In the genomic region with DNA sequence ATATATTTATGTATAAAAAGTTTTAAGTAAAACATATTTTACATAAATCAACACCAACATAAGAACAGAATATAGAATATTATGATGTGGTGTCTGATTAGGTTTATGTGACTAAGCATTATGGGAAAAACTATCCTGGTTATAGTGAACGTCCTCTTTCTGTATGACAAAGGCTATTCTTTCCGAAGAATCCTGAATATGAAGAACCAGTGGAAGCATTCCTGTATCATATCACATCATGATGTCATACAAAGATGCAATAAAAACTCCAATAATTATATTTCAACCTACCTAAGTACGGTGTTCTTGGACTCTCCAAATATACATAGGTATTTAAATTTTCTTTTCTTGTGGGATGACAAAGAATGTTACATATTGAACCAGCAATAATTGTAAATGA, we compare ENCODE assay signal across 25 cellular contexts.
"Had no signal": no experiment of that assay in that cellular context is flagged by ENCODE, and none has a peak within 500 bp of the region (broad histone marks: within the 10 kb centered on the region; RNA-seq: fewer than 3 reads in every experiment).

No MANE protein-coding gene starts in this region.

- H3K27me3 ChIP-seq: MG63 had no signal

- DNase-seq: activated CD4-positive, alpha-beta T cell treated with anti-CD3 and anti-CD28 coated beads for 48 hours; activated CD4-positive, alpha-beta T cell treated with anti-CD3 and anti-CD28 coated beads, Interleukin-2, amount 50 U/mL, for 4 hours; activated CD4-positive, CD25-positive, alpha-beta regulatory T cell treated with anti-CD3 and anti-CD28 coated beads, Interleukin-2, amount 50 U/mL, for 72 hours; activated CD8-positive, alpha-beta memory T cell treated with anti-CD3 and anti-CD28 coated beads, Interleukin-2, amount 50 U/mL, for 48 hours; activated CD8-positive, alpha-beta T cell treated with anti-CD3 and anti-CD28 coated beads, Interleukin-2, amount 10 ng/mL, durations not matched to agents 7 days and 5 days; activated effector memory CD4-positive, alpha-beta T cell treated with Interleukin-2 at 50 U/mL for 16 hours; activated naive CD4-positive, alpha-beta T cell; activated T-cell treated with anti-CD3 and anti-CD28 coated beads, Interleukin-2, amount 50 U/mL, for 24 hours; amygdala; MG63; NCI-H1092 treated with DMSO at 0.1 percent for 48 hours; NCI-H1417 treated with DMSO at 0.1 percent for 48 hours; NCI-H1694; NCI-H2029; NCI-H2107; NCI-H2171 treated with DMSO at 0.1 percent for 48 hours; NCI-H345; NCI-H510A; NCI-H526 treated with DMSO at 0.1 percent for 48 hours; NCI-H82; Right ventricle myocardium superior; SJCRH30; T-helper 17 cell; T-helper 9 cell had no signal

- H3K36me3 ChIP-seq: MG63, SJCRH30 had no signal

- H3K27ac ChIP-seq: RWPE1, SJCRH30 had no signal

- H3K4me3 ChIP-seq: MG63, SJCRH30 had no signal
